21 cellular contexts compared by ENCODE assay signal in genomic region chr5:173796746-173797495, GRCh38.
DNase-seq lines count a peak whose midpoint lies in the region; ATAC-seq, FAIRE-seq and TF ChIP-seq lines count a peak whose summit lies in the region.
"Had no signal": no experiment of that assay in that cellular context is flagged by ENCODE, and none has a peak within 500 bp of the region (broad histone marks: within the 10 kb centered on the region; RNA-seq: fewer than 3 reads in every experiment).

No MANE protein-coding gene starts in this region.

- no peak overlapping the region for H2BK12ac ChIP-seq in trophoblast cell (ENCODE audit: low read length)

- TF ChIP-seq POLR2A in A549 (IDR thresholded peaks at IDR 0.05; ENCODE audit: low read length) (no peak), H54 (IDR thresholded peaks at IDR 0.05; ENCODE audit: low read depth, low read length) (no peak)

- H3K27ac ChIP-seq in A549 (peak overlapping the region; percentile 1 to 89; a peak in 3 of 6 replicates), trophoblast cell (ENCODE audit: low read depth, low read length) (no peak overlapping the region), SJCRH30 (no peak overlapping the region)

- H3K79me2 ChIP-seq in trophoblast cell (ENCODE audit: control insufficient read depth, insufficient read depth, low read length, poor library complexity) = no peaks in the 10 kb centered on the region

- H3K14ac ChIP-seq in trophoblast cell (ENCODE audit: low read length) = no peak overlapping the region

- no peaks in the 10 kb centered on the region for H3K27me3 ChIP-seq in H7 (ENCODE audit: control insufficient read depth, insufficient read depth, low read length)
- no peaks in the 10 kb centered on the region for H3K27me3 ChIP-seq in trophoblast cell (ENCODE audit: insufficient read depth, low read length)
- H3K27me3 ChIP-seq in SJCRH30 = peaks cover 4% of the 10 kb centered on the region; the same call in 1 of the 2 replicates

- no peaks in the 10 kb centered on the region for H3K9me3 ChIP-seq in A549
- H3K9me3 ChIP-seq in trophoblast cell (ENCODE audit: insufficient read depth, low read depth, low read length) = no peaks in the 10 kb centered on the region
- no peaks in the 10 kb centered on the region for H3K9me3 ChIP-seq in SJCRH30 (replicated peaks)
- H3K9me3 ChIP-seq: HAP-1 had no signal

- no peak overlapping the region for H3K18ac ChIP-seq in trophoblast cell (ENCODE audit: low read length)

- H3K79me1 ChIP-seq in trophoblast cell (ENCODE audit: low read length) = no peaks in the 10 kb centered on the region

- H4K91ac ChIP-seq in trophoblast cell (ENCODE audit: low read depth, low read length) = no peak overlapping the region

- H3K36me3 ChIP-seq in H7 (replicated peaks; ENCODE audit: control insufficient read depth, insufficient read depth, low read length) (no peaks in the 10 kb centered on the region), trophoblast cell (ENCODE audit: control insufficient read depth in 1 of 2, insufficient read depth in 2 of 2, low read length in 2 of 2) (no peaks in the 10 kb centered on the region), SJCRH30 (no peaks in the 10 kb centered on the region)
- H3K36me3 ChIP-seq: HAP-1 had no signal

- TF ChIP-seq EP300 in A549 (IDR thresholded peaks at IDR 0.05) = no peak

- no peak overlapping the region for H3K23ac ChIP-seq in trophoblast cell (ENCODE audit: low read length)

- H4K8ac ChIP-seq in trophoblast cell (ENCODE audit: low read depth, low read length) = no peak overlapping the region

- H3K4me2 ChIP-seq in A549 (no peak overlapping the region), trophoblast cell (ENCODE audit: low read length) (no peak overlapping the region)

- H3K4me3 ChIP-seq in A549 = no peak overlapping the region
- H3K4me3 ChIP-seq in H7 (ENCODE audit: insufficient read depth, low read depth, low read length) = no peak overlapping the region
- H3K4me3 ChIP-seq in trophoblast cell (ENCODE audit: low read depth, low read length) = no peak overlapping the region
- H3K4me3 ChIP-seq in SJCRH30 = no peak overlapping the region
- H3K4me3 ChIP-seq: HAP-1 had no signal

- H2AFZ ChIP-seq in trophoblast cell (ENCODE audit: insufficient read depth, low read length, poor library complexity) = no peak overlapping the region

- TF ChIP-seq CTCF in A549 (IDR thresholded peaks at IDR 0.05) = no peak

- H3K4me1 ChIP-seq in A549 (peaks cover 24% of the 10 kb centered on the region), trophoblast cell (ENCODE audit: control insufficient read depth in 1 of 2, insufficient read depth in 2 of 2, low read length in 2 of 2) (peaks cover 3 to 10% of the 10 kb centered on the region in 2 experiments), SJCRH30 (no peaks in the 10 kb centered on the region)
- H3K4me1 ChIP-seq: HAP-1 had no signal

- DNase-seq in A549 (ENCODE audit: low read depth in 1 of 2, low spot score in 1 of 2) (no peak), H7 (peak; percentile 42), OCI-M1 (lab: John Stamatoyannopoulos, UW) (peak; percentile 6), trophoblast cell (peak; percentile 78 to 93), activated T-cell treated with anti-CD3 and anti-CD28 coated beads for 4 hours (no peak), SJCRH30 (no peak), NCI-H774 (lab: John Stamatoyannopoulos, UW) (no peak), H54 (ENCODE audit: insufficient read length, low spot score) (no peak)
- DNase-seq: 8988T; C1 segment of cervical spinal cord; Calu3; CD4-positive, alpha-beta memory T cell; COR-L47; DMS53; DMS79 treated with DMSO at 0.1 percent for 48 hours; GF-D8; HFFc6 had no signal

- TF ChIP-seq RAD21 in A549 (conservative IDR thresholded peaks at IDR 0.05 in 1 of 2, IDR thresholded peaks at IDR 0.05 in 1 of 2) = no peak

- H2BK5ac ChIP-seq in trophoblast cell (ENCODE audit: low read depth, low read length, poor library complexity) = no peak overlapping the region

- H4K12ac ChIP-seq in trophoblast cell (ENCODE audit: low read depth, low read length) = no peak overlapping the region

- POLR2A ChIA-PET in A549 (lab: Yijun Ruan, JAX) = no interaction called here

- no peak overlapping the region for H3K4ac ChIP-seq in trophoblast cell (ENCODE audit: low read depth, low read length)

- ATAC-seq in A549 = no peak

- H2AK5ac ChIP-seq in trophoblast cell (ENCODE audit: low read length) = peak overlapping the region; percentile 16

- no peak overlapping the region for H2BK120ac ChIP-seq in trophoblast cell (ENCODE audit: insufficient read depth, low read length, poor library complexity)

- no peak for FAIRE-seq in A549 (lab: Jason Lieb, UNC)
- no peak for FAIRE-seq in H54 (lab: Jason Lieb, UNC)
- FAIRE-seq: GM12891, GM18507, H1 had no signal

- no peak overlapping the region for H3K9ac ChIP-seq in trophoblast cell (ENCODE audit: low read length)

- 82% methylated on average over 9 of the region's 9 CpGs for WGBS in A549 (ENCODE audit: missing lambda C conversion rate)
- no CpG with 5 or more reads among the region's 9 CpGs for WGBS in trophoblast cell (ENCODE audit: extremely low coverage, insufficient coverage, insufficient read length)

- CTCF ChIA-PET in A549 (lab: Yijun Ruan, JAX) = no interaction called here

TF ChIP-seq in A549, 52 proteins besides CTCF, POLR2A, EP300 and RAD21:
- TF ChIP-seq MAFK (IDR thresholded peaks at IDR 0.05; ENCODE audit: partially characterized antibody) (no peak), TFCP2L1 (CRISPR knock-in tag; IDR thresholded peaks at IDR 0.05) (no peak), JUN (IDR thresholded peaks at IDR 0.05) (no peak), HOXB13 (CRISPR knock-in tag; IDR thresholded peaks at IDR 0.05; ENCODE audit: low read depth) (no peak), CEBPB (IDR thresholded peaks at IDR 0.05) (no peak), GATA3 (IDR thresholded peaks at IDR 0.05; ENCODE audit: borderline replicate concordance) (no peak), FOSB (CRISPR knock-in tag; IDR thresholded peaks at IDR 0.05) (no peak), HDAC2 (IDR thresholded peaks at IDR 0.05) (no peak), RCOR1 (IDR thresholded peaks at IDR 0.05; ENCODE audit: low read depth, low read length) (no peak), ZFP36 (IDR thresholded peaks at IDR 0.05; ENCODE audit: borderline replicate concordance, partially characterized antibody) (no peak), HOXB5 (CRISPR knock-in tag; IDR thresholded peaks at IDR 0.05) (no peak), KDM5A (IDR thresholded peaks at IDR 0.05) (no peak)
TF ChIP-seq in A549: peak in this region for 0.

Comparison
In these comparisons a context has a peak if more than half of its experiments do, and no peak if none do; other contexts are left out.
1. DNase-seq: peak in H7 (single experiment), OCI-M1 (single experiment) and trophoblast cell (2 of 2); none in A549 (0 of 2), activated T-cell treated with anti-CD3 and anti-CD28 coated beads for 4 hours (single experiment), SJCRH30 (0 of 2), NCI-H774 (single experiment) and H54 (single experiment).
2. H3K27ac ChIP-seq: peak in A549 (2 of 2); none in trophoblast cell (single experiment) and SJCRH30 (single experiment).